2 cellular contexts compared by ENCODE assay signal in the genomic region with DNA sequence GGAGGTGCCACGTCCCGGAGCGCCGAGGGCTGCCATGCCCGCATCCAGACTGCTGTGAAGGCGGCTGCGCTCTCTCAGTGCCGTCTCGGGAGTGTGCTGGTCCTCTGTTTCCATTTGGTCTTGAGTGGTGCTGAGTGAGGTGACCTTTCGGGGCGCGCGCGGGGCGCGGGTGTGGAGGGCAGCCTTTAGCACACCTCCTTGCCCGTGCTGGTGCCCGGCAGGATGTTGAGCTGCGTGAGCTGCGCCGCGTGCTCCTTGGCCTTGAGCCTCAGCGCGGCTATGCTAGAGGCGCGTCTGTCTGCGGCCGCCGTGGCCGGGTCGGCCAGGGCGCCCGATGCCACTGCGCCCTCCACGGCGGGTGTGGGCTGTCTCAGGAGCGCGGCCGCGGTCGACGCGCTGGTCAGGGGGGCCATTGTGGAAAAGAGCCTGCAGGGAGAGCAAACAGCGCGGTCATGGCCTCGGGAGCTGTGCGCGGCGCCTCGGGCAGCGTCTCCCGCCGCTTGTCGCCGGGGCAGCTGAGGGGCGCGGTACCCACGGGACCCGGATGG.
A peak's percentile ranks its signal among the peaks of the same experiment; 100 is the strongest.
TF ChIP-seq lines count a peak whose summit lies in the region.

No MANE protein-coding gene starts in this region.

TF ChIP-seq in H1, 55 proteins besides CTCF, POLR2A, EP300 and RAD21:
- no peak for TF ChIP-seq TBP (IDR thresholded peaks at IDR 0.05; ENCODE audit: low read depth, low read length)
- TF ChIP-seq CHD1 (IDR thresholded peaks at IDR 0.05; ENCODE audit: low read depth, low read length): no peak
- TF ChIP-seq, protein P1, sequence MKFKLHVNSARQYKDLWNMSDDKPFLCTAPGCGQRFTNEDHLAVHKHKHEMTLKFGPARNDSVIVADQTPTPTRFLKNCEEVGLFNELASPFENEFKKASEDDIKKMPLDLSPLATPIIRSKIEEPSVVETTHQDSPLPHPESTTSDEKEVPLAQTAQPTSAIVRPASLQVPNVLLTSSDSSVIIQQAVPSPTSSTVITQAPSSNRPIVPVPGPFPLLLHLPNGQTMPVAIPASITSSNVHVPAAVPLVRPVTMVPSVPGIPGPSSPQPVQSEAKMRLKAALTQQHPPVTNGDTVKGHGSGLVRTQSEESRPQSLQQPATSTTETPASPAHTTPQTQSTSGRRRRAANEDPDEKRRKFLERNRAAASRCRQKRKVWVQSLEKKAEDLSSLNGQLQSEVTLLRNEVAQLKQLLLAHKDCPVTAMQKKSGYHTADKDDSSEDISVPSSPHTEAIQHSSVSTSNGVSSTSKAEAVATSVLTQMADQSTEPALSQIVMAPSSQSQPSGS (IDR thresholded peaks at IDR 0.05; ENCODE audit: low read length): no peak
- TF ChIP-seq, protein P2, sequence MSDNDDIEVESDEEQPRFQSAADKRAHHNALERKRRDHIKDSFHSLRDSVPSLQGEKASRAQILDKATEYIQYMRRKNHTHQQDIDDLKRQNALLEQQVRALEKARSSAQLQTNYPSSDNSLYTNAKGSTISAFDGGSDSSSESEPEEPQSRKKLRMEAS (IDR thresholded peaks at IDR 0.05): 0 out of 2 replicates have a peak, but pooled peaks have one; percentile 30
- TF ChIP-seq BRCA1 (IDR thresholded peaks at IDR 0.05; ENCODE audit: low read depth, low read length): no peak
- TF ChIP-seq, protein P3, sequence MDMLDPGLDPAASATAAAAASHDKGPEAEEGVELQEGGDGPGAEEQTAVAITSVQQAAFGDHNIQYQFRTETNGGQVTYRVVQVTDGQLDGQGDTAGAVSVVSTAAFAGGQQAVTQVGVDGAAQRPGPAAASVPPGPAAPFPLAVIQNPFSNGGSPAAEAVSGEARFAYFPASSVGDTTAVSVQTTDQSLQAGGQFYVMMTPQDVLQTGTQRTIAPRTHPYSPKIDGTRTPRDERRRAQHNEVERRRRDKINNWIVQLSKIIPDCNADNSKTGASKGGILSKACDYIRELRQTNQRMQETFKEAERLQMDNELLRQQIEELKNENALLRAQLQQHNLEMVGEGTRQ (IDR thresholded peaks at IDR 0.05; ENCODE audit: low read length): no peak
- no peak for TF ChIP-seq RXRA (IDR thresholded peaks at IDR 0.05; ENCODE audit: insufficient read depth, low read depth, low read length)
- peak; percentile 73 for TF ChIP-seq RNF2 (IDR thresholded peaks at IDR 0.05; ENCODE audit: borderline replicate concordance, low read depth, low read length, missing control alignments, poor library complexity, severe bottlenecking)
- TF ChIP-seq RBBP5 (IDR thresholded peaks at IDR 0.05; ENCODE audit: borderline replicate concordance, low read depth, low read length): no peak
- TF ChIP-seq SUZ12 (IDR thresholded peaks at IDR 0.05; ENCODE audit: low read length): peak; percentile 93
- no peak for TF ChIP-seq TAF7 (optimal IDR thresholded peaks at IDR 0.05; ENCODE audit: borderline replicate concordance, low read depth, low read length)
- TF ChIP-seq TCF12 (IDR thresholded peaks at IDR 0.05; ENCODE audit: low read depth, low read length): no peak
- TF ChIP-seq CBX8 (IDR thresholded peaks at IDR 0.05; ENCODE audit: borderline replicate concordance, low read depth, low read length): 0 out of 2 replicates have a peak, but pooled peaks have one; percentile 34
- no peak for TF ChIP-seq NRF1 (IDR thresholded peaks at IDR 0.05; ENCODE audit: low read depth, low read length)
- no peak for TF ChIP-seq CBX5 (IDR thresholded peaks at IDR 0.05; ENCODE audit: low read depth, low read length)
- TF ChIP-seq EZH2 (IDR thresholded peaks at IDR 0.05; ENCODE audit: low read depth, low read length, severe bottlenecking): peak; percentile 70
- no peak for TF ChIP-seq SP4 (IDR thresholded peaks at IDR 0.05; ENCODE audit: low read length)
- TF ChIP-seq POLR2AphosphoS5 (IDR thresholded peaks at IDR 0.05; ENCODE audit: low read depth, low read length): no peak
- TF ChIP-seq ZNF274 (IDR thresholded peaks at IDR 0.05; ENCODE audit: borderline replicate concordance, extremely low read depth, low read length): no peak
- TF ChIP-seq MAFK (IDR thresholded peaks at IDR 0.05; ENCODE audit: low read depth, low read length): no peak
- TF ChIP-seq TEAD4 (IDR thresholded peaks at IDR 0.05; ENCODE audit: low read depth, low read length): no peak
- no peak for TF ChIP-seq CEBPB (IDR thresholded peaks at IDR 0.05; ENCODE audit: low read depth, low read length)
- no peak for TF ChIP-seq FOSL1 (IDR thresholded peaks at IDR 0.05; ENCODE audit: insufficient read depth, low read depth, low read length)
- no peak for TF ChIP-seq HDAC6 (IDR thresholded peaks at IDR 0.05; ENCODE audit: low read depth, low read length)
- no peak for TF ChIP-seq SAP30 (IDR thresholded peaks at IDR 0.05; ENCODE audit: insufficient read depth, insufficient replicate concordance, low read length)
- TF ChIP-seq SIRT6 (IDR thresholded peaks at IDR 0.05; ENCODE audit: low read length): no peak
- no peak for TF ChIP-seq GABPA (IDR thresholded peaks at IDR 0.05; ENCODE audit: borderline replicate concordance, insufficient read depth, low read length)
- TF ChIP-seq CTBP2 (IDR thresholded peaks at IDR 0.05; ENCODE audit: borderline replicate concordance, insufficient read depth, insufficient read length, low read length): peak; percentile 18
- TF ChIP-seq CREB1 (IDR thresholded peaks at IDR 0.05): no peak
- no peak for TF ChIP-seq JUND (IDR thresholded peaks at IDR 0.05; ENCODE audit: low read length)
- TF ChIP-seq EGR1 (IDR thresholded peaks at IDR 0.05; ENCODE audit: borderline replicate concordance, low read depth, low read length): no peak
- TF ChIP-seq PHF8 (conservative IDR thresholded peaks at IDR 0.05; ENCODE audit: low read depth, low read length): no peak
- no peak for TF ChIP-seq YY1 (IDR thresholded peaks at IDR 0.05; ENCODE audit: low read depth, low read length)
- TF ChIP-seq HDAC2 (IDR thresholded peaks at IDR 0.05; ENCODE audit: borderline replicate concordance in 1 of 2, low read depth in 2 of 2, low read length in 2 of 2): no peak
- TF ChIP-seq TAF1 (IDR thresholded peaks at IDR 0.05; ENCODE audit: low read depth, low read length): no peak

TF ChIP-seq in neural cell, 6 proteins besides CTCF, POLR2A, EP300 and RAD21:
- TF ChIP-seq MXI1 (conservative IDR thresholded peaks at IDR 0.05; ENCODE audit: poor library complexity, severe bottlenecking) (no peak), SMC3 (conservative IDR thresholded peaks at IDR 0.05; ENCODE audit: poor library complexity) (no peak), POLR2AphosphoS5 (IDR thresholded peaks at IDR 0.05) (no peak), TAF1 (IDR thresholded peaks at IDR 0.05; ENCODE audit: low read depth) (no peak), EZH2 (IDR thresholded peaks at IDR 0.05; ENCODE audit: borderline replicate concordance, insufficient read depth, low read length, poor library complexity, severe bottlenecking) (no peak)
- TF ChIP-seq, protein P4, sequence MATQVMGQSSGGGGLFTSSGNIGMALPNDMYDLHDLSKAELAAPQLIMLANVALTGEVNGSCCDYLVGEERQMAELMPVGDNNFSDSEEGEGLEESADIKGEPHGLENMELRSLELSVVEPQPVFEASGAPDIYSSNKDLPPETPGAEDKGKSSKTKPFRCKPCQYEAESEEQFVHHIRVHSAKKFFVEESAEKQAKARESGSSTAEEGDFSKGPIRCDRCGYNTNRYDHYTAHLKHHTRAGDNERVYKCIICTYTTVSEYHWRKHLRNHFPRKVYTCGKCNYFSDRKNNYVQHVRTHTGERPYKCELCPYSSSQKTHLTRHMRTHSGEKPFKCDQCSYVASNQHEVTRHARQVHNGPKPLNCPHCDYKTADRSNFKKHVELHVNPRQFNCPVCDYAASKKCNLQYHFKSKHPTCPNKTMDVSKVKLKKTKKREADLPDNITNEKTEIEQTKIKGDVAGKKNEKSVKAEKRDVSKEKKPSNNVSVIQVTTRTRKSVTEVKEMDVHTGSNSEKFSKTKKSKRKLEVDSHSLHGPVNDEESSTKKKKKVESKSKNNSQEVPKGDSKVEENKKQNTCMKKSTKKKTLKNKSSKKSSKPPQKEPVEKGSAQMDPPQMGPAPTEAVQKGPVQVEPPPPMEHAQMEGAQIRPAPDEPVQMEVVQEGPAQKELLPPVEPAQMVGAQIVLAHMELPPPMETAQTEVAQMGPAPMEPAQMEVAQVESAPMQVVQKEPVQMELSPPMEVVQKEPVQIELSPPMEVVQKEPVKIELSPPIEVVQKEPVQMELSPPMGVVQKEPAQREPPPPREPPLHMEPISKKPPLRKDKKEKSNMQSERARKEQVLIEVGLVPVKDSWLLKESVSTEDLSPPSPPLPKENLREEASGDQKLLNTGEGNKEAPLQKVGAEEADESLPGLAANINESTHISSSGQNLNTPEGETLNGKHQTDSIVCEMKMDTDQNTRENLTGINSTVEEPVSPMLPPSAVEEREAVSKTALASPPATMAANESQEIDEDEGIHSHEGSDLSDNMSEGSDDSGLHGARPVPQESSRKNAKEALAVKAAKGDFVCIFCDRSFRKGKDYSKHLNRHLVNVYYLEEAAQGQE (IDR thresholded peaks at IDR 0.05; ENCODE audit: borderline replicate concordance): no peak
